In genomic region chr4:146095091-146095690, GRCh38 we compare ENCODE assay signal across 8 cellular contexts.
DNase-seq lines count a peak whose midpoint lies in the region; ATAC-seq and TF ChIP-seq lines count a peak whose summit lies in the region.

No MANE protein-coding gene starts in this region.

- intact Hi-C loops in psoas muscle (cut with DNase I) = loop anchor here in 1 of 2 donors (5.0 kb wide), 1 partner anchor 822 kb away; no protein-coding TSS in a partner anchor

- H3K4me1 ChIP-seq in psoas muscle = no peaks in the 10 kb centered on the region

- H3K27ac ChIP-seq in HL-60 (replicated peaks) = no peak overlapping the region
- H3K27ac ChIP-seq in psoas muscle = no peak overlapping the region

- 63 to 64% (median 63%) methylated on average over 4 of the region's 4 CpGs for WGBS in psoas muscle, 3 donors

- ATAC-seq in psoas muscle (no peak), HG02938 (IDR thresholded peaks at IDR 0.05; ENCODE audit: unreplicated experiment) (no peak), GM18873 (IDR thresholded peaks at IDR 0.05; ENCODE audit: low FRiP score, unreplicated experiment) (no peak)

- DNase-seq in SIG-M5 treated with dmso at 0.1 percent for 504 hours (lab: John Stamatoyannopoulos, UW; ENCODE audit: unreplicated experiment) = peak; percentile 13
- DNase-seq in SIG-M5 (lab: John Stamatoyannopoulos, UW) = no peak
- DNase-seq in HL-60 (ENCODE audit: low read depth in 1 of 2, low spot score in 1 of 2) = peak in 1 of 2 experiments; percentile 46
- DNase-seq in SHP77 treated with DMSO at 0.1 percent for 48 hours (lab: John Stamatoyannopoulos, UW) = peak; percentile 5
- peak; percentile 77 for DNase-seq in fibroblast of mammary gland (ENCODE audit: low read depth)
- DNase-seq in psoas muscle = no peak

- H3K27me3 ChIP-seq in HL-60 (ENCODE audit: insufficient read depth, poor library complexity, severe bottlenecking) (no peaks in the 10 kb centered on the region), psoas muscle (ENCODE audit: insufficient read depth in 3 of 3, low read length in 2 of 3) (no peaks in the 10 kb centered on the region)

- H3K9me3 ChIP-seq in psoas muscle = no peaks in the 10 kb centered on the region

- H3K36me3 ChIP-seq in psoas muscle (ENCODE audit: insufficient read depth in 1 of 2, low read depth in 1 of 2) = no peaks in the 10 kb centered on the region

- TF ChIP-seq CTCF in HL-60 (IDR thresholded peaks at IDR 0.05; ENCODE audit: insufficient read depth, low read length) = peak; percentile 66
- TF ChIP-seq CTCF in fibroblast of mammary gland (conservative IDR thresholded peaks at IDR 0.05; ENCODE audit: control insufficient read depth, insufficient read depth, low read depth, low read length) = peak; percentile 88
- peak; percentile 60 for TF ChIP-seq CTCF in psoas muscle (IDR thresholded peaks at IDR 0.05)

- no peak overlapping the region for H3K4me3 ChIP-seq in HL-60 (replicated peaks; ENCODE audit: insufficient read depth, low read length)
- H3K4me3 ChIP-seq in fibroblast of mammary gland (ENCODE audit: control insufficient read depth, low read depth, low read length) = no peak overlapping the region
- no peak overlapping the region for H3K4me3 ChIP-seq in psoas muscle

Comparison
In these comparisons a context has a peak if more than half of its experiments do, and no peak if none do; other contexts are left out.
1. DNase-seq: peak in SIG-M5 treated with dmso at 0.1 percent for 504 hours (single experiment), SHP77 treated with DMSO at 0.1 percent for 48 hours (single experiment) and fibroblast of mammary gland (single experiment); none in SIG-M5 (single experiment) and psoas muscle (0 of 2).
2. Peak in every context shown above with its lines, with median percentiles within 50 percentile points of each other: CTCF ChIP-seq.